In genomic region chr3:185932213-185932612, GRCh38 we compare ENCODE assay signal across 1 cellular context.
TF ChIP-seq lines count a peak whose summit lies in the region.

No MANE protein-coding gene starts in this region.

TF ChIP-seq in endothelial cell of umbilical vein, 7 proteins besides CTCF, POLR2A, EP300 and RAD21 (continued from another document):
- TF ChIP-seq EZH2 (IDR thresholded peaks at IDR 0.05; ENCODE audit: borderline replicate concordance, low read depth, low read length, severe bottlenecking) (no peak), POLR2AphosphoS5 (IDR thresholded peaks at IDR 0.05; ENCODE audit: insufficient read depth, low read depth, low read length) (no peak)
